In the genomic region with DNA sequence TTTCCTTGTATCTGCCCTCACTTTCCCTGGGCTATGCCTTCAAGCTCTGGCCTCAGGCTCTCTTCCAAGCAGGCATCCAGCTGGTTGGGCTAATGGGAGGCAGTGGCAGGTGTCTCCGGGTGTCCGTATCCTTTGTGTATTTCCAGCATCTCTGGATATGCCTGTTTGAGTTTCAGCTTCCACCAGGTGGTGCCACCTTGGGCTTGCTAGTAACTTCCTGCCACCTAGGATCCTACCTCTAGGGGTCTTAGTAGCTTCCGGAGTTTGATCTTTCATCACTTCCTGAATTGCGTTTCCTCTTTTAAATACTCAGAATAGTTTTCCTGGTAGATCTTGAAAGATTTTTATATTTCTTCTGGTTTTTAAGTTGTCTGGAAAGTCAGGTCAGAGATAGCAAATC, we compare ENCODE assay signal across 1 cellular context.
TF ChIP-seq lines count a peak whose summit lies in the region.

No MANE protein-coding gene starts in this region.

TF ChIP-seq in K562, 482 proteins besides CTCF, POLR2A, EP300 and RAD21 (continued from another document):
- 0 out of 2 replicates have a peak, but pooled peaks have one; percentile 49 for TF ChIP-seq ZBTB40 (IDR thresholded peaks at IDR 0.05)
- TF ChIP-seq ZBTB40 (CRISPR knock-in tag; IDR thresholded peaks at IDR 0.05), result no peak
- TF ChIP-seq COPS2 (conservative IDR thresholded peaks at IDR 0.05), result no peak
TF ChIP-seq in K562: peak in this region for 2.
